In the genomic region with DNA sequence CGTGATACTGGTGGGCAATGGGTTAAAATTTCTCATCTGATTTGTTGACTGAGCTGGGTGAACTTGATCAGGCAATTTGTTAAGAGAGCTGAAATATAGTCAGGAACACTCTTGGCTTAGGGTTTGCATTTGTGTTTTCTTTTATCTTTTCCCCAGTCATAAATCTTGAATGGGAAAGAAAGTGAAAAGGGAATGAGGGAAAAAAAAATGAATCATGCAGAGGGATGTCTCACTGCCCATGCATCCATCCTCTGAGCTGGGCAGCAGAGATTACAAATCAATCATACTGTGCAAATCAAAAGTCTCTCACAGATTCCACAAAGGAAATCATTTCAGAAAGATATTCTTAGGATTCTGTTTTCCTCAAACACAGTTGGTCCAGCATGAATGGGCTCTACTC, we compare ENCODE assay signal across 14 cellular contexts.
DNase-seq lines count a peak whose midpoint lies in the region; ATAC-seq and TF ChIP-seq lines count a peak whose summit lies in the region.
"Had no signal": no experiment of that assay in that cellular context is flagged by ENCODE, and none has a peak within 500 bp of the region (broad histone marks: within the 10 kb centered on the region; RNA-seq: fewer than 3 reads in every experiment).

No MANE protein-coding gene starts in this region.

- intact Hi-C loops in posterior cingulate gyrus (cut with DNase I): no loop called here

- no peaks in the 10 kb centered on the region for H3K4me1 ChIP-seq in foreskin keratinocyte
- H3K4me1 ChIP-seq: BLaER1 treated with 17β-estradiol and CSF1 and Interleukin-3, amounts not matched to agents 10 nM and 100 nM had no signal

- no peak for TF ChIP-seq CTCF in foreskin keratinocyte (conservative IDR thresholded peaks at IDR 0.05)

- ATAC-seq in HG03175 (IDR thresholded peaks at IDR 0.05; ENCODE audit: unreplicated experiment) (no peak), foreskin keratinocyte (no peak)
- ATAC-seq: GM12878, HCT116 had no signal

- no peak overlapping the region for H3K27ac ChIP-seq in foreskin keratinocyte
- H3K27ac ChIP-seq: BLaER1 treated with 17β-estradiol and CSF1 and Interleukin-3, amounts not matched to agents 10 nM and 100 nM; GM23248; HL-60 had no signal

- H3K27me3 ChIP-seq in foreskin keratinocyte: no peaks in the 10 kb centered on the region
- H3K27me3 ChIP-seq: BLaER1 treated with 17β-estradiol and CSF1 and Interleukin-3, amounts not matched to agents 10 nM and 100 nM had no signal

- DNase-seq in HT1080 (ENCODE audit: low read depth) (peak; percentile 5), amniotic epithelial cell (ENCODE audit: low read depth) (peak; percentile 91), renal cortical epithelial cell (ENCODE audit: low read depth) (peak; percentile 22), posterior cingulate gyrus (no peak), foreskin keratinocyte (no peak)
- DNase-seq: Calu3; CD4-positive, alpha-beta T cell; DMS 273 treated with DMSO at 0.1 percent for 48 hours; GM23248 had no signal

Comparison
In these comparisons a context has a peak if more than half of its experiments do, and no peak if none do; other contexts are left out.
1. DNase-seq: peak in HT1080 (single experiment), amniotic epithelial cell (single experiment) and renal cortical epithelial cell (single experiment); none in posterior cingulate gyrus (0 of 10) and foreskin keratinocyte (0 of 2).